1 cellular context compared by ENCODE assay signal in genomic region chr7:64999165-65000004, GRCh38.
TF ChIP-seq lines count a peak whose summit lies in the region.

No MANE protein-coding gene starts in this region.

TF ChIP-seq in HepG2, 621 proteins besides CTCF, POLR2A, EP300 and RAD21 (continued from another document and continues in another):
- TF ChIP-seq TFE3 (CRISPR knock-in tag; IDR thresholded peaks at IDR 0.05) (peak; percentile 99), ZNF335 (CRISPR knock-in tag; IDR thresholded peaks at IDR 0.05) (no peak), CSRNP2 (CRISPR knock-in tag; conservative IDR thresholded peaks at IDR 0.05; ENCODE audit: low read depth) (no peak), ZNF781 (CRISPR knock-in tag; IDR thresholded peaks at IDR 0.05; ENCODE audit: borderline replicate concordance, not compliant biosample characterization) (peak; percentile 68), KAT7 (CRISPR knock-in tag; IDR thresholded peaks at IDR 0.05; ENCODE audit: borderline replicate concordance) (no peak), PCBP1 (IDR thresholded peaks at IDR 0.05; ENCODE audit: borderline replicate concordance, low read depth, low read length) (no peak), KDM4B (CRISPR knock-in tag; IDR thresholded peaks at IDR 0.05) (0 out of 2 replicates have a peak, but pooled peaks have one; percentile 27), ZNF720 (CRISPR knock-in tag; IDR thresholded peaks at IDR 0.05) (no peak), ATAD3A (CRISPR knock-in tag; IDR thresholded peaks at IDR 0.05) (no peak), ZNF850 (CRISPR knock-in tag; conservative IDR thresholded peaks at IDR 0.05) (no peak), ZNF18 (CRISPR knock-in tag; IDR thresholded peaks at IDR 0.05; ENCODE audit: insufficient replicate concordance) (no peak), NCOA5 (CRISPR knock-in tag; IDR thresholded peaks at IDR 0.05) (no peak), ZNF724P (CRISPR knock-in tag; IDR thresholded peaks at IDR 0.05; ENCODE audit: borderline replicate concordance) (no peak), CBX1 (IDR thresholded peaks at IDR 0.05; ENCODE audit: low read depth) (peak; percentile 22), ZBTB37 (CRISPR knock-in tag; IDR thresholded peaks at IDR 0.05) (no peak), ZNF260 (CRISPR knock-in tag; IDR thresholded peaks at IDR 0.05; ENCODE audit: borderline replicate concordance, low read depth) (no peak), GLI4 (CRISPR knock-in tag; IDR thresholded peaks at IDR 0.05; ENCODE audit: borderline replicate concordance) (no peak), ZNF180 (CRISPR knock-in tag; IDR thresholded peaks at IDR 0.05; ENCODE audit: borderline replicate concordance, low read depth) (no peak), THAP7 (CRISPR knock-in tag; IDR thresholded peaks at IDR 0.05) (no peak; the same call in 1 of the 2 replicates), PAWR (CRISPR knock-in tag; IDR thresholded peaks at IDR 0.05; ENCODE audit: borderline replicate concordance) (no peak), AKAP8 (CRISPR knock-in tag; IDR thresholded peaks at IDR 0.05) (no peak), HNF1B (CRISPR knock-in tag; IDR thresholded peaks at IDR 0.05) (no peak), MIER3 (CRISPR knock-in tag; IDR thresholded peaks at IDR 0.05; ENCODE audit: borderline replicate concordance) (peak; percentile 97), CERS6 (CRISPR knock-in tag; IDR thresholded peaks at IDR 0.05) (no peak), ZNF446 (CRISPR knock-in tag; IDR thresholded peaks at IDR 0.05) (no peak), PAXIP1 (CRISPR knock-in tag; conservative IDR thresholded peaks at IDR 0.05) (peak; percentile 92), SMARCE1 (IDR thresholded peaks at IDR 0.05; ENCODE audit: borderline replicate concordance) (no peak), DMTF1 (CRISPR knock-in tag; IDR thresholded peaks at IDR 0.05) (no peak), TIGD3 (CRISPR knock-in tag; IDR thresholded peaks at IDR 0.05; ENCODE audit: borderline replicate concordance) (no peak), NFIB (CRISPR knock-in tag; IDR thresholded peaks at IDR 0.05; ENCODE audit: borderline replicate concordance) (no peak), BORCS8-MEF2B (CRISPR knock-in tag; IDR thresholded peaks at IDR 0.05) (no peak), ZEB1 (IDR thresholded peaks at IDR 0.05; ENCODE audit: insufficient replicate concordance, low read depth) (no peak), SALL2 (CRISPR knock-in tag; IDR thresholded peaks at IDR 0.05) (peak; percentile 66), ZIK1 (CRISPR knock-in tag; IDR thresholded peaks at IDR 0.05; ENCODE audit: borderline replicate concordance, low read depth) (no peak), ZNF574 (CRISPR knock-in tag; IDR thresholded peaks at IDR 0.05) (0 out of 2 replicates have a peak, but pooled peaks have one; percentile 19), ARID2 (CRISPR knock-in tag; IDR thresholded peaks at IDR 0.05; ENCODE audit: borderline replicate concordance) (no peak; the same call in 1 of the 2 replicates), NFYB (CRISPR knock-in tag; IDR thresholded peaks at IDR 0.05) (no peak), JUND (CRISPR knock-in tag; IDR thresholded peaks at IDR 0.05) (no peak), ZNF775 (CRISPR knock-in tag; IDR thresholded peaks at IDR 0.05; ENCODE audit: borderline replicate concordance) (0 out of 2 replicates have a peak, but pooled peaks have one; percentile 10), BRCA1 (CRISPR knock-in tag; IDR thresholded peaks at IDR 0.05) (no peak), ZBTB7B (CRISPR knock-in tag; IDR thresholded peaks at IDR 0.05) (peak; percentile 85; the same call in 1 of the 2 replicates), ISX (CRISPR knock-in tag; conservative IDR thresholded peaks at IDR 0.05) (no peak), EHMT2 (IDR thresholded peaks at IDR 0.05; ENCODE audit: borderline replicate concordance, low read depth, low read length) (no peak)
